20 cellular contexts compared by ENCODE assay signal in the genomic region with DNA sequence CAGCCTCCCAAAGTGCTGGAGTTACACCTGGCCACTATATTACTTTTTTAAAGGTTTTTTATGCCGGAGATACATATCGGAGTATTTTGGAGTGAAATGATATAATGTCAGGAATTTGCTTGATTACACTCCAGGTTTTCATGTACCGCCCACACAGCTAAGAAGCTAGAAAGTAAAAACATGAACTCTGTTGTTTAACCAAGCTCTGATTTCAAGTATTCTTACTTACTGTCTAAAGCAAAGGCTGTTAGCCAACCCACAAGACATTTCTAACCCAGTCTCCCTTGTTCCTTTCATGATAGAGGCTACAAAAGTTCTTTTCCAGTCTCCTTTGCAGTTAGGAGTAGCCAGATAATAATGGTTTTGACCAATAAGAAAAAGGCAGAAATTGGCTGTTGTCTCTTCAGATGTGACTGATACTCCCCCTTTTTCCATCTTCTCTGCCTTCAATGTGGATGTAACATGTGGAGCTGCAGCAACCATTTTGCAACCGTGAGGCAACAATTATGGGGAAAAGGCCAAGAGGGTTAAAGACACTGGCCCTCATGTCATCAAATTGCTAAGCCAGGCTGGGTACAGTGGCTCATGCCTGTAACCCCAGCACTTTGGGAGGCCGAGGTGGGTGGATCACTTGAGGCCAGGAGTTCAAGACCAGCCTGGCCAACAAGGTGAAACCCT. TPM values are rescaled to one million over a fixed set of nuclear protein-coding genes. Genes with fewer than 3 reads are reported as not detected.
DNase-seq lines count a peak whose midpoint lies in the region; ATAC-seq, FAIRE-seq and TF ChIP-seq lines count a peak whose summit lies in the region.
"Had no signal": no experiment of that assay in that cellular context is flagged by ENCODE, and none has a peak within 500 bp of the region (broad histone marks: within the 10 kb centered on the region; RNA-seq: fewer than 3 reads in every experiment).

No MANE protein-coding gene starts in this region.

- H4K91ac ChIP-seq in H1 (replicated peaks; ENCODE audit: insufficient read length, low read length) = no peak overlapping the region

- H2BK20ac ChIP-seq in H1 (ENCODE audit: low read length) = no peak overlapping the region

- H2BK5ac ChIP-seq in H1 (ENCODE audit: low read depth, low read length) = no peak overlapping the region

- H4K5ac ChIP-seq in H1 (ENCODE audit: insufficient read length, low read depth, low read length) = no peak overlapping the region

- no peak overlapping the region for H3K4ac ChIP-seq in H1 (replicated peaks; ENCODE audit: insufficient read length, low read depth, low read length)

- no peak for ATAC-seq in Panc1
- ATAC-seq: GM23338 had no signal

- no peak for FAIRE-seq in H1 (lab: Jason Lieb, UNC)
- FAIRE-seq: GM19239 had no signal

- H3K4me2 ChIP-seq in mammary epithelial cell (ENCODE audit: insufficient read depth, low read depth, low read length) (no peak overlapping the region), H1 (ENCODE audit: insufficient read depth in 1 of 2, low read depth in 2 of 2, low read length in 2 of 2) (no peak overlapping the region), osteoblast (ENCODE audit: insufficient read depth, low read length) (no peak overlapping the region)
- H3K4me2 ChIP-seq: BLaER1, GM23338 had no signal

- no peak for TF ChIP-seq POLR2A in H1 (IDR thresholded peaks at IDR 0.05; ENCODE audit: control extremely low read depth in 1 of 2, low read depth in 2 of 2, low read length in 2 of 2)

- in situ Hi-C loops in mammary epithelial cell (cut with MboI; ENCODE audit: low sequenced_read_pairs in 2 of 2) (no loop called here), Panc1 (cut with HindIII; ENCODE audit: low pct_unique_long_range_greater_than_20kb, low sequenced_read_pairs) (no loop called here)

- H3K18ac ChIP-seq in H1 (ENCODE audit: extremely low read depth, low read length) = no peak overlapping the region

- H3K9me3 Mint-ChIP-seq in MCF 10A (ENCODE audit: unreplicated experiment) = no peaks in the 10 kb centered on the region
- H3K9me3 Mint-ChIP-seq: CD8-positive, alpha-beta memory T cell; GM23338 had no signal

- H3K36me3 ChIP-seq in mammary epithelial cell (ENCODE audit: insufficient read depth, low read length) (no peaks in the 10 kb centered on the region), Panc1 (ENCODE audit: control insufficient read depth, insufficient read depth, low read length) (no peaks in the 10 kb centered on the region), H1 (ENCODE audit: control insufficient read depth in 2 of 4, insufficient read depth in 4 of 4, low read length in 3 of 4) (no peaks in the 10 kb centered on the region), osteoblast (ENCODE audit: insufficient read depth, low read length) (no peaks in the 10 kb centered on the region), tibial artery (no peaks in the 10 kb centered on the region)
- H3K36me3 ChIP-seq: BLaER1 had no signal

- no peaks in the 10 kb centered on the region for H3K79me2 ChIP-seq in mammary epithelial cell (ENCODE audit: insufficient read depth, low read length)
- H3K79me2 ChIP-seq in H1 (ENCODE audit: control insufficient read depth in 1 of 2, insufficient read depth in 2 of 2, low read length in 2 of 2) = no peaks in the 10 kb centered on the region
- H3K79me2 ChIP-seq in osteoblast (ENCODE audit: insufficient read depth, low read length) = no peaks in the 10 kb centered on the region

- no peak overlapping the region for H2BK15ac ChIP-seq in H1 (ENCODE audit: low read length)

- no peaks in the 10 kb centered on the region for H3K79me1 ChIP-seq in H1 (ENCODE audit: low read depth, low read length)

- H3K23me2 ChIP-seq in H1 (ENCODE audit: low read depth, low read length) = no peaks in the 10 kb centered on the region; the same call in 1 of the 2 replicates

- H2AFZ ChIP-seq in mammary epithelial cell (ENCODE audit: low read depth, low read length) (peak overlapping the region; percentile 75), H1 (ENCODE audit: low read length) (no peak overlapping the region), osteoblast (ENCODE audit: low read length) (peak overlapping the region; percentile 64)

- H3K36me3 Mint-ChIP-seq in MCF 10A (ENCODE audit: insufficient read depth, unreplicated experiment) = no peaks in the 10 kb centered on the region

- peaks cover 23% of the 10 kb centered on the region for H3K4me1 Mint-ChIP-seq in MCF 10A (ENCODE audit: insufficient read depth, unreplicated experiment)

- H4K8ac ChIP-seq in H1 (ENCODE audit: extremely low read depth, insufficient read depth, low read length) = no peak overlapping the region

- no peak for TF ChIP-seq EP300 in H1 (IDR thresholded peaks at IDR 0.05; ENCODE audit: borderline replicate concordance in 1 of 2, low read depth in 2 of 2, low read length in 2 of 2)

- no peak overlapping the region for H2AK5ac ChIP-seq in H1 (ENCODE audit: low read depth, low read length)

- H4K20me1 ChIP-seq in mammary epithelial cell (ENCODE audit: insufficient read depth, low read length) (no peaks in the 10 kb centered on the region), H1 (replicated peaks in 1 of 2; ENCODE audit: control insufficient read depth in 1 of 2, insufficient read depth in 2 of 2, low read length in 2 of 2) (no peaks in the 10 kb centered on the region), osteoblast (ENCODE audit: insufficient read depth, low read length) (no peaks in the 10 kb centered on the region)
- H4K20me1 ChIP-seq: BLaER1 had no signal

- H3K27me3 Mint-ChIP-seq in MCF 10A (ENCODE audit: insufficient read depth, unreplicated experiment) = no peaks in the 10 kb centered on the region

- H3K23ac ChIP-seq in H1 (ENCODE audit: insufficient read length) = no peak overlapping the region

- H3K4me1 ChIP-seq in mammary epithelial cell (ENCODE audit: insufficient read depth, low read length) (peaks cover 17% of the 10 kb centered on the region), Panc1 (ENCODE audit: control insufficient read depth, insufficient read depth, low read length) (peaks cover 26% of the 10 kb centered on the region), H1 (replicated peaks in 1 of 4; ENCODE audit: control insufficient read depth in 3 of 4, insufficient read depth in 4 of 4, low read length in 3 of 4) (peaks cover 0 to 4% (median 1%) of the 10 kb centered on the region in 4 experiments; a peak in 3 of 7 replicates), osteoblast (ENCODE audit: insufficient read depth, low read length) (peaks cover 16% of the 10 kb centered on the region), tibial artery (peaks cover 0 to 9% (median 3%) of the 10 kb centered on the region in 4 donors)

- dilution Hi-C loops in mammary epithelial cell (cut with HindIII; ENCODE audit: low sequenced_read_pairs) = no loop called here

- no peak for DNase-seq in mammary epithelial cell
- no peak for DNase-seq in MCF 10A (ENCODE audit: unreplicated experiment)
- DNase-seq in Panc1 (ENCODE audit: low read depth, low spot score) = no peak
- no peak for DNase-seq in H1 (ENCODE audit: low read depth in 1 of 2, low spot score in 2 of 2)
- DNase-seq in osteoblast (ENCODE audit: insufficient read length, low spot score, missing footprints) = peak; percentile 31
- no peak for DNase-seq in GM20000 (ENCODE audit: low spot score)
- no peak for DNase-seq in tibial artery
- no peak for DNase-seq in NCI-H1694 treated with DMSO at 0.1 percent for 48 hours (lab: John Stamatoyannopoulos, UW)
- DNase-seq: AML-193; Caco-2; CD8-positive, alpha-beta memory T cell; DND-41; GDM1; H9 had no signal

- H3K4me3 ChIP-seq in mammary epithelial cell (replicated peaks in 1 of 3; ENCODE audit: insufficient read depth in 1 of 3, low read depth in 2 of 3, low read length in 3 of 3) = no peak overlapping the region
- H3K4me3 ChIP-seq in Panc1 (ENCODE audit: low read depth in 2 of 2, low read length in 2 of 2) = no peak overlapping the region
- H3K4me3 ChIP-seq in H1 (ENCODE audit: extremely low read depth in 1 of 4, insufficient read depth in 2 of 4, low read depth in 3 of 4, low read length in 4 of 4) = no peak overlapping the region
- H3K4me3 ChIP-seq in osteoblast (ENCODE audit: insufficient read depth, low read length) = no peak overlapping the region
- no peak overlapping the region for H3K4me3 ChIP-seq in tibial artery
- H3K4me3 ChIP-seq: BLaER1, GM23338 had no signal

- H3K4me3 Mint-ChIP-seq in MCF 10A (ENCODE audit: unreplicated experiment) = no peak overlapping the region
- H3K4me3 Mint-ChIP-seq: CD8-positive, alpha-beta memory T cell; GM23338; H9 had no signal

- H3K9me3 ChIP-seq in mammary epithelial cell (replicated peaks; ENCODE audit: insufficient read depth, low read length) = no peaks in the 10 kb centered on the region
- no peaks in the 10 kb centered on the region for H3K9me3 ChIP-seq in Panc1 (ENCODE audit: control insufficient read depth, insufficient read depth, low read depth, low read length)
- no peaks in the 10 kb centered on the region for H3K9me3 ChIP-seq in H1 (ENCODE audit: insufficient read depth in 2 of 2, low read depth in 1 of 2, low read length in 1 of 2)
- no peaks in the 10 kb centered on the region for H3K9me3 ChIP-seq in osteoblast (ENCODE audit: low read depth, low read length)
- no peaks in the 10 kb centered on the region for H3K9me3 ChIP-seq in tibial artery
- H3K9me3 ChIP-seq: BLaER1, Caco-2 had no signal

- BruUV-seq in mammary epithelial cell (replicated peaks; lab: Mats Ljungman, UMichigan) (no TSS peak), MCF 10A (replicated peaks; lab: Mats Ljungman, UMichigan) (no TSS peak), Panc1 (replicated peaks; lab: Mats Ljungman, UMichigan) (no TSS peak)

- H3K27ac Mint-ChIP-seq in MCF 10A (ENCODE audit: low read depth, unreplicated experiment) = no peak overlapping the region
- H3K27ac Mint-ChIP-seq: CD8-positive, alpha-beta memory T cell; GM23338; H9 had no signal

- no peak for TF ChIP-seq RAD21 in H1 (IDR thresholded peaks at IDR 0.05 in 1 of 2, conservative IDR thresholded peaks at IDR 0.05 in 1 of 2; ENCODE audit: low read depth in 2 of 2, low read length in 2 of 2)

- POLR2A ChIA-PET in MCF 10A (lab: Yijun Ruan, JAX) = interaction anchor here (0.7 to 0.8 kb wide), 3 partner anchors 15 to 68 kb away, joined by 3 to 5 read pairs (median 3); no protein-coding TSS in a partner anchor
- POLR2A ChIA-PET in Panc1 (lab: Charles Lee) = no interaction called here
- POLR2A ChIA-PET in H1 (lab: Charles Lee; ENCODE audit: partially characterized antibody) = no interaction called here

- no peak for TF ChIP-seq CTCF in mammary epithelial cell (conservative IDR thresholded peaks at IDR 0.05 in 1 of 2, IDR thresholded peaks at IDR 0.05 in 1 of 2; ENCODE audit: extremely low read depth in 1 of 2, insufficient read depth in 1 of 2, low read depth in 1 of 2, low read length in 2 of 2)
- TF ChIP-seq CTCF in MCF 10A (IDR thresholded peaks at IDR 0.05; ENCODE audit: unreplicated experiment) = no peak
- TF ChIP-seq CTCF in Panc1 (IDR thresholded peaks at IDR 0.05) = no peak
- no peak for TF ChIP-seq CTCF in H1 (IDR thresholded peaks at IDR 0.05; ENCODE audit: control extremely low read depth in 1 of 3, insufficient read depth in 1 of 3, low read depth in 1 of 3, low read length in 3 of 3)
- no peak for TF ChIP-seq CTCF in osteoblast (IDR thresholded peaks at IDR 0.05; ENCODE audit: extremely low read depth, low read depth, low read length)
- no peak for TF ChIP-seq CTCF in GM20000 (IDR thresholded peaks at IDR 0.05; ENCODE audit: extremely low read depth, missing control alignments)
- TF ChIP-seq CTCF in tibial artery (IDR thresholded peaks at IDR 0.05) = no peak

- H3K9ac ChIP-seq in mammary epithelial cell (ENCODE audit: insufficient read depth, low read length) (no peak overlapping the region), H1 (replicated peaks in 1 of 4; ENCODE audit: extremely low read depth in 1 of 4, low read depth in 3 of 4, low read length in 3 of 4) (no peak overlapping the region)
- H3K9ac ChIP-seq: BLaER1 had no signal

- H2BK12ac ChIP-seq in H1 (ENCODE audit: low read depth, low read length) = no peak overlapping the region

- H3K27ac ChIP-seq in mammary epithelial cell (ENCODE audit: insufficient read depth, low read depth, low read length) (no peak overlapping the region), Panc1 (ENCODE audit: low read length) (peak overlapping the region; percentile 57; the same call in 1 of the 2 replicates), H1 (ENCODE audit: low read depth, low read length) (no peak overlapping the region), osteoblast (ENCODE audit: low read depth, low read length) (no peak overlapping the region), tibial artery (no peak overlapping the region)
- H3K27ac ChIP-seq: 22Rv1, BLaER1 had no signal

- no peak overlapping the region for H3K14ac ChIP-seq in H1 (ENCODE audit: insufficient read length)

- no peaks in the 10 kb centered on the region for H3K27me3 ChIP-seq in mammary epithelial cell (ENCODE audit: insufficient read depth, low read length)
- no peaks in the 10 kb centered on the region for H3K27me3 ChIP-seq in Panc1 (ENCODE audit: control insufficient read depth, insufficient read depth, low read length)
- no peaks in the 10 kb centered on the region for H3K27me3 ChIP-seq in H1 (replicated peaks in 1 of 4; ENCODE audit: control insufficient read depth in 3 of 4, extremely low read depth in 1 of 4, insufficient read depth in 3 of 4, low read length in 3 of 4)
- no peaks in the 10 kb centered on the region for H3K27me3 ChIP-seq in osteoblast (ENCODE audit: insufficient read depth, low read length)
- no peaks in the 10 kb centered on the region for H3K27me3 ChIP-seq in tibial artery
- H3K27me3 ChIP-seq: BLaER1 had no signal

- intact Hi-C loops in mammary epithelial cell (cut with micrococcal nuclease) (no loop called here), MCF 10A (cut with micrococcal nuclease) (no loop called here), Panc1 (cut with micrococcal nuclease; ENCODE audit: unreplicated experiment) (no loop called here), tibial artery (cut with DNase I; ENCODE audit: low total_unique reads) (no loop called here)

- H2BK120ac ChIP-seq in H1 (replicated peaks; ENCODE audit: low read depth, low read length) = no peak overlapping the region

- H3K56ac ChIP-seq in H1 (replicated peaks; ENCODE audit: insufficient read length, low read depth, low read length) = no peak overlapping the region

- WGBS in mammary epithelial cell (ENCODE audit: low coverage, missing lambda C conversion rate) = 69% methylated on average over 5 of the region's 5 CpGs
- 90% methylated on average over 5 of the region's 5 CpGs; no CpG with 5 or more reads in 1 of the 2 experiments for WGBS in H1 (ENCODE audit: extremely low coverage in 1 of 2, insufficient coverage in 1 of 2, insufficient read length in 1 of 2, insufficient replicate concordance in 2 of 2, low coverage in 1 of 2, low lambda C conversion rate in 2 of 2, missing lambda C conversion rate in 1 of 2), 2 experiments

- CTCF ChIA-PET in mammary epithelial cell (lab: Charles Lee; ENCODE audit: low non-redundant PET) (no interaction called here), MCF 10A (lab: Yijun Ruan, JAX) (interaction anchor here (0.6 kb wide), 1 partner anchor 910 kb away, joined by 3 read pairs; no protein-coding TSS in a partner anchor), Panc1 (lab: Charles Lee) (interaction anchor here (0.6 kb wide), 1 partner anchor 108 kb away, joined by 3 read pairs; no protein-coding TSS in a partner anchor), H1 (lab: Charles Lee; ENCODE audit: partially characterized antibody) (interaction anchor here (0.8 kb wide), 1 partner anchor 33 kb away, joined by 3 read pairs; no protein-coding TSS in a partner anchor)

RNA-seq across cellular contexts. Expression of a gene that starts 6.1 kb away (rescaled TPM):
- not detected for total RNA-seq in mammary epithelial cell
- polyA plus RNA-seq in mammary epithelial cell = not detected
- not detected for polyA minus RNA-seq in mammary epithelial cell
- total RNA-seq in MCF 10A (2022) = 0.37 TPM in 1 of 2 replicates, not detected in the other
- 5.8 TPM for total RNA-seq in Panc1 (2021; ENCODE audit: unreplicated experiment)
- 15.2 TPM for polyA plus RNA-seq in Panc1 (2012; ENCODE audit: insufficient read length)
- total RNA-seq in H1 (2021; fragmentation: NEBNext Ultra II Directional; extraction: Animal tissue kit (Norgen Biotek cat#: 25700)) = 2.1 and 2.6 TPM in 2 replicates
- 0.32 and 0.46 TPM in 2 replicates for polyA plus RNA-seq in H1 (2011; rRNA removed)
- 0.97 TPM for polyA plus RNA-seq in H1 (2011; cell fraction: cytosol; rRNA removed)
- polyA plus RNA-seq in H1 (2011; cell fraction: nucleus; rRNA removed) = 1.0 TPM
- 0.78 to 2.9 TPM (median 1.2 TPM) in 4 replicates for polyA plus RNA-seq in H1 (2012, experiment 1 of 2)
- polyA plus RNA-seq in H1 (2012, experiment 2 of 2) = not detected
- 3.0 TPM for polyA plus RNA-seq in H1 (2013, experiment 1 of 2)
- polyA plus RNA-seq in H1 (2013, experiment 2 of 2) = 3.2 TPM
- 1.5 TPM in 2 replicates for polyA minus RNA-seq in H1 (2011; rRNA and poly(A)+ RNA removed)
- not detected for polyA minus RNA-seq in H1 (2011; cell fraction: cytosol; rRNA and poly(A)+ RNA removed)
- 5.9 TPM for polyA minus RNA-seq in H1 (2011; cell fraction: nucleus; rRNA and poly(A)+ RNA removed)
- 0.88 and 1.4 TPM in 2 replicates for total RNA-seq in osteoblast
- total RNA-seq: A673; CD8-positive, alpha-beta memory T cell; HT1080 had no signal
- polyA plus RNA-seq: CD8-positive, alpha-beta memory T cell had no signal
